In genomic region chr7:151571471-151571870, GRCh38 we compare ENCODE assay signal across 25 cellular contexts.
"Had no signal": no experiment of that assay in that cellular context is flagged by ENCODE, and none has a peak within 500 bp of the region (broad histone marks: within the 10 kb centered on the region; RNA-seq: fewer than 3 reads in every experiment).

No MANE protein-coding gene starts in this region.

- H3K27me3 ChIP-seq: dorsolateral prefrontal cortex, foreskin keratinocyte, gastroesophageal sphincter, heart left ventricle, hepatocyte, neutrophil, pancreas, suprapubic skin, vagina had no signal

- H3K4me1 ChIP-seq: pancreas had no signal

- ATAC-seq: foreskin keratinocyte; gastroesophageal sphincter; heart left ventricle; mucosa of descending colon; natural killer cell treated with Interleukin-12 subunit alpha and Interleukin-12 subunit beta and Interleukin-15 and Interleukin-18, amount 100 ng/mL, for 72 hours; pancreas; sciatic nerve; stimulated activated naive CD8-positive, alpha-beta T cell treated with anti-CD3 and anti-CD28 coated beads, Interleukin-15, amount 100 ng/mL, for 72 hours had no signal

- H3K4me2 ChIP-seq: hepatocyte, smooth muscle cell had no signal

- H2AFZ ChIP-seq: hepatocyte had no signal

- H3K4me3 ChIP-seq: dorsolateral prefrontal cortex, gastroesophageal sphincter, heart left ventricle, hepatocyte, lung, mucosa of descending colon, pancreas, smooth muscle cell, suprapubic skin, vagina had no signal

- H3K27ac ChIP-seq: dorsolateral prefrontal cortex, foreskin keratinocyte, gastroesophageal sphincter, heart left ventricle, hepatocyte, neutrophil, pancreas, suprapubic skin, vagina had no signal

- FAIRE-seq: islet of Langerhans, pancreas had no signal

- H3K9me3 ChIP-seq: gastroesophageal sphincter, heart left ventricle, mucosa of descending colon, neutrophil, pancreas, suprapubic skin, vagina had no signal

- DNase-seq: cortex of kidney; dorsolateral prefrontal cortex; effector CD4-positive, alpha-beta T cell; foreskin keratinocyte; heart left ventricle; mucosa of descending colon; naive B cell; pancreas; stimulated activated CD4-positive, alpha-beta T cell treated with anti-CD3 and anti-CD28 coated beads, Interleukin-12 subunit alpha, Interleukin-12 subunit beta, amount 100 ng/mL, for 4 hours; stimulated activated CD4-positive, alpha-beta T cell treated with anti-CD3 and anti-CD28 coated beads, Interleukin-1b, Interleukin-23, amount 100 ng/mL, for 48 hours; stimulated activated CD4-positive, alpha-beta T cell treated with anti-CD3 and anti-CD28 coated beads, Interleukin-4, amount 100 ng/mL, for 1 hour; stimulated activated CD8-positive, alpha-beta memory T cell treated with anti-CD3 and anti-CD28 coated beads, Interleukin-4, amount 100 ng/mL, for 48 hours; stimulated activated naive CD4-positive, alpha-beta T cell; stimulated activated naive CD8-positive, alpha-beta T cell treated with anti-CD3 and anti-CD28 coated beads, Interleukin-15, amount 100 ng/mL, for 72 hours; trophoblast cell had no signal

- H3K36me3 ChIP-seq: neutrophil, pancreas, vagina had no signal
